ENCODE assay signal across 9 cellular contexts in the genomic region with DNA sequence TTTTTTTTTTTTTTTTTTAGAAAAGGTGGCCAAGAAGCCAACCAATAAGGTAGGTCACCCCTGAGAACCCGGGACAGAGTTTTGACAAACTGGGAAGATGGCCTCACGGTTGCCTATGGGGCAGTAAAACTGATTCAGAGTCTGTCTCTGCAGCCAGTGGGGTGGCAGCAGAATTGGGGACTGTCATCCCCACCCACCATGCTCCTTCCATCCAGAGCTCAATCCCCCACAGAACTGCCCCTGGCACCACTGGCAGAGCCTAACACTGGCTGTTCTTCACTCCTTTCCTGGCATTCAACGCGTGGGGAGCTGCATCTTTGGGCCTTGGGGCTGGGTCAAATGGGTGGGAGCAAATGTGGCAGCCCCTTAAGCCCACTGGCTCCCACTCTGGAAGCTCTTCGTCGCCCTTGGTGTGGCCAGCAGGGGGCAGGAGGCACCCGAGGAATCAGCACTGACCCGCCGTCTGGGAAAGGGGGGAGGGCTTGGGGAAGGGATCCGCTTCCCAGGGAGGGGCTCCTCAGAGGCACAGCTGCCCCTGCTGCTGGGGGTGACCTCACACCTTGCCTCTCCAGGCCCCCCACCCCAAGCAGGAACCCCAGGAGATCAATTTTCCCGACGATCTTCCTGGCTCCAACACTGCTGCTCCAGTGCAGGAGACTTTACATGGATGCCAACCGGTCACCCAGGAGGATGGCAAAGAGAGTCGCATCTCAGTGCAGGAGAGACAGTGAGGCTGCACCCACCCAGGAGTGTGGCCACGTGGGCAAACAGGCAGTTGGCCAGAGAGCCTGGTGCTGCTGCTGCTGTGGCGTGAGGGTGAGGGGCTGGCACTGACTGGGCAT. TPM values are rescaled to one million over a fixed set of nuclear protein-coding genes. Genes with fewer than 3 reads are reported as not detected.
DNase-seq lines count a peak whose midpoint lies in the region; ATAC-seq and TF ChIP-seq lines count a peak whose summit lies in the region.
"Had no signal": no experiment of that assay in that cellular context is flagged by ENCODE, and none has a peak within 500 bp of the region (broad histone marks: within the 10 kb centered on the region; RNA-seq: fewer than 3 reads in every experiment).

No MANE protein-coding gene starts in this region.

- POLR2A ChIA-PET in PC-3 (lab: Charles Lee; ENCODE audit: unreplicated experiment) = no interaction called here

- ATAC-seq in PC-3 (no peak), GM18867 (IDR thresholded peaks at IDR 0.05; ENCODE audit: unreplicated experiment) (no peak), GM21526 (IDR thresholded peaks at IDR 0.05; ENCODE audit: low FRiP score, unreplicated experiment) (no peak)
- no peak for ATAC-seq in stimulated activated naive B cell treated with anti-CD40 and anti-IgM and Interleukin-4, amounts not matched to agents 10 μg/mL and 1 μg/mL and 100 μg/mL, for 72 hours (replicated peaks)

- H3K36me3 ChIP-seq in PC-3 (ENCODE audit: low read depth, low read length) = no peaks in the 10 kb centered on the region

- no peak overlapping the region for H3K4me3 Mint-ChIP-seq in activated naive CD4-positive, alpha-beta T cell treated with anti-CD3 and anti-CD28 coated beads for 36 hours
- H3K4me3 Mint-ChIP-seq in stimulated activated naive B cell treated with anti-CD40 and anti-IgM and Interleukin-4, amounts not matched to agents 10 μg/mL and 1 μg/mL and 100 μg/mL, for 72 hours = peak overlapping the region; percentile 26 to 59
- H3K4me3 Mint-ChIP-seq: activated naive CD4-positive, alpha-beta T cell treated with anti-CD3 and anti-CD28 coated beads, Interleukin-2, amount 50 U/mL, for 24 hours had no signal

- H3K9me3 ChIP-seq in PC-3 (ENCODE audit: low read length) = no peaks in the 10 kb centered on the region

- H3K27me3 ChIP-seq in PC-3 (ENCODE audit: low read length) = peaks cover 22% of the 10 kb centered on the region

- H3F3A ChIP-seq in PC-3 (ENCODE audit: low read length, unreplicated experiment) = peaks cover 6% of the 10 kb centered on the region

- intact Hi-C loops in activated naive CD4-positive, alpha-beta T cell treated with anti-CD3 and anti-CD28 coated beads for 36 hours (cut with micrococcal nuclease) = no loop called here
- intact Hi-C loops in PC-3 (cut with micrococcal nuclease) = no loop called here
- intact Hi-C loops in head of caudate nucleus (cut with DNase I) = loop anchor here (2.0 kb wide), 1 partner anchor 220 kb away; no protein-coding TSS in a partner anchor

- no TSS peak for BruUV-seq in PC-3 (replicated peaks; lab: Mats Ljungman, UMichigan)

- no peak overlapping the region for H3K27ac Mint-ChIP-seq in activated naive CD4-positive, alpha-beta T cell treated with anti-CD3 and anti-CD28 coated beads for 36 hours
- H3K27ac Mint-ChIP-seq in stimulated activated naive B cell treated with anti-CD40 and anti-IgM and Interleukin-4, amounts not matched to agents 10 μg/mL and 1 μg/mL and 100 μg/mL, for 72 hours = peak overlapping the region; percentile 89
- H3K27ac Mint-ChIP-seq: activated naive CD4-positive, alpha-beta T cell treated with anti-CD3 and anti-CD28 coated beads, Interleukin-2, amount 50 U/mL, for 24 hours had no signal

- no peak overlapping the region for H3K4me2 ChIP-seq in PC-3 (ENCODE audit: low read length)

- peaks cover 19% of the 10 kb centered on the region for H3K27me3 Mint-ChIP-seq in activated naive CD4-positive, alpha-beta T cell treated with anti-CD3 and anti-CD28 coated beads for 36 hours (ENCODE audit: low read depth)
- H3K27me3 Mint-ChIP-seq in stimulated activated naive B cell treated with anti-CD40 and anti-IgM and Interleukin-4, amounts not matched to agents 10 μg/mL and 1 μg/mL and 100 μg/mL, for 72 hours = no peaks in the 10 kb centered on the region

- peak; percentile 66 for TF ChIP-seq CTCF in PC-3 (conservative IDR thresholded peaks at IDR 0.05; ENCODE audit: low read depth, low read length)

- CTCF ChIA-PET in activated naive CD4-positive, alpha-beta T cell treated with anti-CD3 and anti-CD28 coated beads for 36 hours (lab: Charles Lee) = interaction anchor here (0.6 to 0.7 kb wide), 2 partner anchors 30 to 221 kb away, joined by 3 to 4 read pairs; no protein-coding TSS in a partner anchor
- CTCF ChIA-PET in PC-3 (lab: Charles Lee) = interaction anchor here (0.5 to 0.6 kb wide), 4 partner anchors 9 to 310 kb away, joined by 3 to 15 read pairs (median 4); no protein-coding TSS in a partner anchor

- no peaks in the 10 kb centered on the region for H3K9me3 Mint-ChIP-seq in activated naive CD4-positive, alpha-beta T cell treated with anti-CD3 and anti-CD28 coated beads for 36 hours
- H3K9me3 Mint-ChIP-seq in stimulated activated naive B cell treated with anti-CD40 and anti-IgM and Interleukin-4, amounts not matched to agents 10 μg/mL and 1 μg/mL and 100 μg/mL, for 72 hours = no peaks in the 10 kb centered on the region
- H3K9me3 Mint-ChIP-seq: activated naive CD4-positive, alpha-beta T cell treated with anti-CD3 and anti-CD28 coated beads, Interleukin-2, amount 50 U/mL, for 24 hours had no signal

- H4K20me1 ChIP-seq in PC-3 (ENCODE audit: low read length) = no peaks in the 10 kb centered on the region

- DNase-seq in activated naive CD4-positive, alpha-beta T cell treated with anti-CD3 and anti-CD28 coated beads for 36 hours = peak; percentile 11
- DNase-seq in activated naive CD4-positive, alpha-beta T cell treated with Interleukin-2 at 50 U/mL for 16 hours = no peak
- DNase-seq in PC-3 (no peak), head of caudate nucleus (peak in 38 of 42 donors; percentile 19 to 82 (median 57)), T-helper 9 cell (no peak)
- no peak for DNase-seq in stimulated activated naive B cell treated with anti-CD40 and anti-IgM and Interleukin-4, amounts not matched to agents 10 μg/mL and 1 μg/mL and 100 μg/mL, for 72 hours

- no peak overlapping the region for H3K9ac ChIP-seq in PC-3 (ENCODE audit: low read length)

- no peaks in the 10 kb centered on the region for H3K79me2 ChIP-seq in PC-3 (ENCODE audit: low read length)

- H3K4me3 ChIP-seq in PC-3 (ENCODE audit: low read length) = no peak overlapping the region

- peaks cover 5% of the 10 kb centered on the region for H3K36me3 Mint-ChIP-seq in activated naive CD4-positive, alpha-beta T cell treated with anti-CD3 and anti-CD28 coated beads for 36 hours (ENCODE audit: low read depth)
- peaks cover 36 to 53% of the 10 kb centered on the region in 2 donors for H3K36me3 Mint-ChIP-seq in stimulated activated naive B cell treated with anti-CD40 and anti-IgM and Interleukin-4, amounts not matched to agents 10 μg/mL and 1 μg/mL and 100 μg/mL, for 72 hours

- peaks cover 23% of the 10 kb centered on the region for H3K4me1 ChIP-seq in PC-3 (ENCODE audit: insufficient read depth, low read length)

- peaks cover 3% of the 10 kb centered on the region for H3K4me1 Mint-ChIP-seq in activated naive CD4-positive, alpha-beta T cell treated with anti-CD3 and anti-CD28 coated beads for 36 hours (ENCODE audit: low read depth)
- peaks cover 71 to 89% of the 10 kb centered on the region in 2 donors for H3K4me1 Mint-ChIP-seq in stimulated activated naive B cell treated with anti-CD40 and anti-IgM and Interleukin-4, amounts not matched to agents 10 μg/mL and 1 μg/mL and 100 μg/mL, for 72 hours
- H3K4me1 Mint-ChIP-seq: activated naive CD4-positive, alpha-beta T cell treated with anti-CD3 and anti-CD28 coated beads, Interleukin-2, amount 50 U/mL, for 24 hours had no signal

- H2AFZ ChIP-seq in PC-3 (ENCODE audit: low read length) = no peak overlapping the region

- H3K9me2 ChIP-seq in PC-3 (replicated peaks; ENCODE audit: low read length) = no peaks in the 10 kb centered on the region

- no peak overlapping the region for H3K27ac ChIP-seq in PC-3 (ENCODE audit: low read length)

RNA-seq across cellular contexts. Expression of gene CD40, which starts 10.4 kb away (rescaled TPM):
- total RNA-seq in activated naive CD4-positive, alpha-beta T cell treated with anti-CD3 and anti-CD28 coated beads for 36 hours = 1 to 10 TPM; 6.1 to 6.3 TPM
- total RNA-seq in PC-3 (2014; rRNA removed) = 4.6 and 5.0 TPM in 2 replicates

RNA-seq across cellular contexts. Expression of gene NCOA5, which starts 38.8 kb away (rescaled TPM):
- 1 to 10 TPM; 4.4 to 5.1 TPM for total RNA-seq in activated naive CD4-positive, alpha-beta T cell treated with anti-CD3 and anti-CD28 coated beads for 36 hours
- total RNA-seq in PC-3 (2014; rRNA removed) = 26.9 and 32.1 TPM in 2 replicates

Comparison
In these comparisons a context has a peak if more than half of its experiments do, and no peak if none do; other contexts are left out.
1. DNase-seq: peak in activated naive CD4-positive, alpha-beta T cell treated with anti-CD3 and anti-CD28 coated beads for 36 hours (single experiment) and head of caudate nucleus (38 of 42); none in activated naive CD4-positive, alpha-beta T cell treated with Interleukin-2 at 50 U/mL for 16 hours (single experiment), PC-3 (single experiment), stimulated activated naive B cell treated with anti-CD40 and anti-IgM and Interleukin-4, amounts not matched to agents 10 μg/mL and 1 μg/mL and 100 μg/mL, for 72 hours (single experiment) and T-helper 9 cell (single experiment).